Comparison of ENCODE assay signal across 32 cellular contexts in the genomic region with DNA sequence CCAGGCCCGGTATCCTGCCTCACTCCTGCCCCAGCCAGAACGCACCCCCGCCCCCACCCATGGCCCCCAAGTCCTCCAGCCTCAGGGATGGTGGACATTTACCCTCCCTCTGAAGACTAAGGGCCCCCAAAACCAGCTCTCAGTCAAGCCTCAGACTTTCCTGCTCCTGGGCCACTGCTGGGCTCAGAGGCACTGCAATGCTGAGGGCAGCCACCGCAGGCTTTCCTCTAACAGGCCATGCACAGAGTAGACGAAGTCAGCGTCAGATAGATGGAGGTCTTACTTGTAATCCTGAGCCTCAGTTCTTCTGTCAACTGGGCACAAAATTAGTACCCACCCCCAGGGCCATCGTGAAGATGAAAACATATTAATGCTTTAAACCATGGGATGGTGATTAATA.
"Had no signal": no experiment of that assay in that cellular context is flagged by ENCODE, and none has a peak within 500 bp of the region (broad histone marks: within the 10 kb centered on the region; RNA-seq: fewer than 3 reads in every experiment).

No MANE protein-coding gene starts in this region.

- H3K9me3 ChIP-seq: SJCRH30 had no signal

- H3K9me3 Mint-ChIP-seq: activated CD4-positive, alpha-beta T cell treated with anti-CD3 and anti-CD28 coated beads, Interleukin-2, amount 10 ng/mL, durations not matched to agents 7 days and 5 days; activated naive CD4-positive, alpha-beta T cell treated with anti-CD3 and anti-CD28 coated beads, Interleukin-2, amount 50 U/mL, for 24 hours; activated naive CD8-positive, alpha-beta T cell treated with anti-CD3 and anti-CD28 coated beads, Interleukin-2, amount 10 ng/mL, durations not matched to agents 7 days and 5 days; activated T-cell treated with anti-CD3 and anti-CD28 coated beads, Interleukin-2, amount 50 U/mL, for 72 hours; activated T-helper 17 cell treated with anti-CD3 and anti-CD28 coated beads, Interleukin-2, amount 50 U/mL, for 72 hours; brain; IgD-negative memory B cell; T-helper 1 cell treated with Interleukin-12 subunit alpha and Interleukin-12 subunit beta and Interleukin-4 antibody, amounts not matched to agents 30 μg/mL and 1 μg/mL, for 36 hours; T-helper 2 cell treated with Interferon-gamma antibody and Interleukin-4, amounts not matched to agents 5 μg/mL and 100 μg/mL, for 36 hours had no signal

- H3K27me3 ChIP-seq: SJCRH30 had no signal

- H3K27ac ChIP-seq: SJCRH30, SK-N-MC had no signal

- H3K4me1 Mint-ChIP-seq: activated CD4-positive, alpha-beta T cell treated with anti-CD3 and anti-CD28 coated beads for 36 hours; activated CD4-positive, alpha-beta T cell treated with anti-CD3 and anti-CD28 coated beads, Interleukin-2, amount 10 ng/mL, durations not matched to agents 7 days and 5 days; activated naive CD4-positive, alpha-beta T cell treated with anti-CD3 and anti-CD28 coated beads, Interleukin-2, amount 50 U/mL, for 24 hours; activated naive CD8-positive, alpha-beta T cell treated with anti-CD3 and anti-CD28 coated beads, Interleukin-2, amount 10 ng/mL, durations not matched to agents 7 days and 5 days; activated T-helper 17 cell treated with anti-CD3 and anti-CD28 coated beads, Interleukin-2, amount 50 U/mL, for 72 hours; brain had no signal

- H3K27ac Mint-ChIP-seq: activated CD4-positive, alpha-beta T cell treated with anti-CD3 and anti-CD28 coated beads for 36 hours; activated CD4-positive, alpha-beta T cell treated with anti-CD3 and anti-CD28 coated beads, Interleukin-2, amount 10 ng/mL, durations not matched to agents 7 days and 5 days; activated CD8-positive, alpha-beta T cell treated with anti-CD3 and anti-CD28 coated beads, Interleukin-2, amount 10 ng/mL, durations not matched to agents 7 days and 5 days; activated naive CD4-positive, alpha-beta T cell treated with anti-CD3 and anti-CD28 coated beads, Interleukin-2, amount 50 U/mL, for 24 hours; activated naive CD8-positive, alpha-beta T cell treated with anti-CD3 and anti-CD28 coated beads, Interleukin-2, amount 10 ng/mL, durations not matched to agents 7 days and 5 days; activated T-cell treated with anti-CD3 and anti-CD28 coated beads, Interleukin-2, amount 50 U/mL, for 72 hours; activated T-helper 17 cell treated with anti-CD3 and anti-CD28 coated beads, Interleukin-2, amount 50 U/mL, for 72 hours; brain; IgD-negative memory B cell; T-helper 1 cell treated with Interleukin-12 subunit alpha and Interleukin-12 subunit beta and Interleukin-4 antibody, amounts not matched to agents 30 μg/mL and 1 μg/mL, for 36 hours; T-helper 2 cell treated with Interferon-gamma antibody and Interleukin-4, amounts not matched to agents 5 μg/mL and 100 μg/mL, for 36 hours had no signal

- H3K27me3 Mint-ChIP-seq: activated CD4-positive, alpha-beta T cell treated with anti-CD3 and anti-CD28 coated beads, Interleukin-2, amount 10 ng/mL, durations not matched to agents 7 days and 5 days had no signal

- H3K4me3 ChIP-seq: SJCRH30, SK-N-MC had no signal

- H3K4me3 Mint-ChIP-seq: activated CD4-positive, alpha-beta T cell treated with anti-CD3 and anti-CD28 coated beads for 36 hours; activated CD4-positive, alpha-beta T cell treated with anti-CD3 and anti-CD28 coated beads, Interleukin-2, amount 10 ng/mL, durations not matched to agents 7 days and 5 days; activated CD8-positive, alpha-beta T cell treated with anti-CD3 and anti-CD28 coated beads, Interleukin-2, amount 10 ng/mL, durations not matched to agents 7 days and 5 days; activated naive CD4-positive, alpha-beta T cell treated with anti-CD3 and anti-CD28 coated beads, Interleukin-2, amount 50 U/mL, for 24 hours; activated naive CD8-positive, alpha-beta T cell treated with anti-CD3 and anti-CD28 coated beads, Interleukin-2, amount 10 ng/mL, durations not matched to agents 7 days and 5 days; activated T-cell treated with anti-CD3 and anti-CD28 coated beads, Interleukin-2, amount 50 U/mL, for 72 hours; activated T-helper 17 cell treated with anti-CD3 and anti-CD28 coated beads, Interleukin-2, amount 50 U/mL, for 72 hours; brain; IgD-negative memory B cell; T-helper 1 cell treated with Interleukin-12 subunit alpha and Interleukin-12 subunit beta and Interleukin-4 antibody, amounts not matched to agents 30 μg/mL and 1 μg/mL, for 36 hours; T-helper 2 cell treated with Interferon-gamma antibody and Interleukin-4, amounts not matched to agents 5 μg/mL and 100 μg/mL, for 36 hours had no signal

- DNase-seq: activated CD4-positive, alpha-beta T cell treated with anti-CD3 and anti-CD28 coated beads for 36 hours; activated CD4-positive, alpha-beta T cell treated with anti-CD3 and anti-CD28 coated beads, Interleukin-2, amount 10 ng/mL, durations not matched to agents 7 days and 5 days; activated CD4-positive, alpha-beta T cell treated with anti-CD3 and anti-CD28 coated beads, Interleukin-2, amount 50 U/mL, for 48 hours; activated CD8-positive, alpha-beta memory T cell treated with anti-CD3 and anti-CD28 coated beads, Interleukin-2, amount 50 U/mL, for 48 hours; activated CD8-positive, alpha-beta T cell treated with anti-CD3 and anti-CD28 coated beads, Interleukin-2, amount 10 ng/mL, durations not matched to agents 7 days and 5 days; activated effector memory CD4-positive, alpha-beta T cell treated with anti-CD3 and anti-CD28 coated beads, Interleukin-2, amount 50 U/mL, for 16 hours; activated naive CD4-positive, alpha-beta T cell; activated naive CD8-positive, alpha-beta T cell treated with anti-CD3 and anti-CD28 coated beads, Interleukin-2, amount 10 ng/mL, durations not matched to agents 7 days and 5 days; activated T-cell treated with anti-CD3 and anti-CD28 coated beads, Interleukin-2, amount 50 U/mL, for 72 hours; amygdala; central memory CD4-positive, alpha-beta T cell; Karpas-422; KBM-7; NCI-H1105 treated with DMSO at 0.1 percent for 48 hours; NCI-H1436; NCI-H1694; NCI-H1930; NCI-H2081 treated with DMSO at 0.1 percent for 48 hours; NCI-H226; NCI-H446 treated with DMSO at 0.1 percent for 48 hours; NCI-H524; NCI-H69; NCI-H82; SHP77; SJCRH30 had no signal

- H3K36me3 Mint-ChIP-seq: activated naive CD4-positive, alpha-beta T cell treated with anti-CD3 and anti-CD28 coated beads, Interleukin-2, amount 50 U/mL, for 24 hours; activated naive CD8-positive, alpha-beta T cell treated with anti-CD3 and anti-CD28 coated beads, Interleukin-2, amount 10 ng/mL, durations not matched to agents 7 days and 5 days; brain; IgD-negative memory B cell had no signal
